8 cellular contexts compared by ENCODE assay signal in genomic region chr12:51951843-51952722, GRCh38. TPM values are rescaled to one million over a fixed set of nuclear protein-coding genes. Genes with fewer than 3 reads are reported as not detected.
DNase-seq lines count a peak whose midpoint lies in the region; ATAC-seq and TF ChIP-seq lines count a peak whose summit lies in the region.

No MANE protein-coding gene starts in this region.

- H3K4me3 ChIP-seq in Panc1 (ENCODE audit: low read depth in 2 of 2, low read length in 2 of 2): peak overlapping the region; percentile 83 to 89
- H3K4me3 ChIP-seq in lung: peak overlapping the region; percentile 94
- peak overlapping the region; percentile 72 to 99 (median 76) for H3K4me3 ChIP-seq in thyroid gland (replicated peaks in 1 of 3)

- H3K4me1 ChIP-seq in Panc1 (ENCODE audit: control insufficient read depth, insufficient read depth, low read length): peaks cover 35% of the 10 kb centered on the region
- H3K4me1 ChIP-seq in lung (ENCODE audit: control insufficient read depth in 2 of 2, insufficient read depth in 2 of 2, low read length in 2 of 2): peaks cover 0 to 22% of the 10 kb centered on the region in 2 donors
- peaks cover 26 to 35% of the 10 kb centered on the region in 2 donors for H3K4me1 ChIP-seq in thyroid gland

- H3K27ac ChIP-seq in Panc1 (ENCODE audit: low read length) (peak overlapping the region; percentile 88), cingulate gyrus (ENCODE audit: low read depth, low read length) (peak overlapping the region; percentile 57), lung (ENCODE audit: low read depth in 1 of 2, low read length in 1 of 2) (peak overlapping the region; percentile 71 to 83), thyroid gland (peak overlapping the region; percentile 73 to 91 (median 90))

- in situ Hi-C loops in Panc1 (cut with HindIII; ENCODE audit: low pct_unique_long_range_greater_than_20kb, low sequenced_read_pairs): no loop called here

- no peak for TF ChIP-seq CTCF in Panc1 (IDR thresholded peaks at IDR 0.05)
- no peak for TF ChIP-seq CTCF in lung (IDR thresholded peaks at IDR 0.05; ENCODE audit: control extremely low read depth, extremely low read depth)
- TF ChIP-seq CTCF in thyroid gland (IDR thresholded peaks at IDR 0.05): no peak

- peaks cover 5% of the 10 kb centered on the region; the same call in 1 of the 2 replicates for H3K36me3 ChIP-seq in Panc1 (ENCODE audit: control insufficient read depth, insufficient read depth, low read length)
- H3K36me3 ChIP-seq in lung (ENCODE audit: control insufficient read depth in 2 of 2, insufficient read depth in 2 of 2, low read length in 2 of 2): no peaks in the 10 kb centered on the region
- no peaks in the 10 kb centered on the region for H3K36me3 ChIP-seq in thyroid gland

- ATAC-seq in Panc1 (peak; percentile 7; the same call in 1 of the 2 replicates), lung (ENCODE audit: insufficient read depth, low FRiP score) (no peak)

- no TSS peak for BruUV-seq in Panc1 (replicated peaks; lab: Mats Ljungman, UMichigan)

- POLR2A ChIA-PET in Panc1 (lab: Charles Lee): no interaction called here

- intact Hi-C loops in Panc1 (cut with micrococcal nuclease; ENCODE audit: unreplicated experiment): no loop called here
- intact Hi-C loops in thyroid gland (cut with DNase I): no loop called here

- CTCF ChIA-PET in Panc1 (lab: Charles Lee): no interaction called here

- peak; percentile 62 for DNase-seq in activated CD8-positive, alpha-beta memory T cell treated with anti-CD3 and anti-CD28 coated beads for 24 hours
- DNase-seq in activated CD8-positive, alpha-beta memory T cell treated with anti-CD3 and anti-CD28 coated beads, Interleukin-2, amount 50 U/mL, for 4 hours: no peak
- DNase-seq in Panc1 (ENCODE audit: low read depth, low spot score) (no peak), lung (ENCODE audit: low spot score) (no peak), thyroid gland (peak; percentile 18 to 30), HPDE6-E6E7 (ENCODE audit: extremely low spot score) (no peak), cortex of kidney (lab: John Stamatoyannopoulos, UW) (no peak)

- no peaks in the 10 kb centered on the region for H3K9me3 ChIP-seq in Panc1 (ENCODE audit: control insufficient read depth, insufficient read depth, low read depth, low read length)
- H3K9me3 ChIP-seq in lung (ENCODE audit: control insufficient read depth in 2 of 2, insufficient read depth in 1 of 2, low read length in 1 of 2): no peaks in the 10 kb centered on the region
- H3K9me3 ChIP-seq in thyroid gland: no peaks in the 10 kb centered on the region

- WGBS in lung, 2 donors: 2 to 3% methylated on average over 41 to 50 of the region's 50 CpGs
- whole genome bisulfite sequencing in thyroid gland, 2 donors: 1 to 7% methylated on average over 14 to 15 of the region's 50 CpGs

- TF ChIP-seq POLR2A in thyroid gland (IDR thresholded peaks at IDR 0.05): no peak

- H3K27me3 ChIP-seq in Panc1 (ENCODE audit: control insufficient read depth, insufficient read depth, low read length): peaks cover 12% of the 10 kb centered on the region
- H3K27me3 ChIP-seq in lung (ENCODE audit: control insufficient read depth, insufficient read depth): no peaks in the 10 kb centered on the region
- no peaks in the 10 kb centered on the region for H3K27me3 ChIP-seq in thyroid gland

RNA-seq across cellular contexts. Expression of gene ACVR1B, which starts 0.6 kb away (rescaled TPM):
- 23.0 TPM for total RNA-seq in Panc1 (2021; ENCODE audit: unreplicated experiment)
- 20.1 TPM for polyA plus RNA-seq in Panc1 (2012; ENCODE audit: insufficient read length)
- total RNA-seq in lung: 10 to 100 TPM; 14.0 to 41.7 TPM
- 10 to 100 TPM; 14.3 to 27.7 TPM for polyA plus RNA-seq in lung
- total RNA-seq in thyroid gland: 10 to 100 TPM; 13.7 to 19.9 (median 19.2) TPM

RNA-seq across cellular contexts. Expression of gene ACVRL1, which starts 44.8 kb away (rescaled TPM):
- total RNA-seq in Panc1 (2021; ENCODE audit: unreplicated experiment) (0.36 TPM), lung (100 to 1,000 TPM; 101 to 186 TPM), thyroid gland (100 to 1,000 TPM in 2 of 4 donors, 10 to 100 TPM in 2; 61.9 to 133 (median 84.2) TPM)
- polyA plus RNA-seq in Panc1 (2012; ENCODE audit: insufficient read length): not detected
- 100 to 1,000 TPM in 1 of 2 donors, 10 to 100 TPM in 1; 76.1 to 130 TPM for polyA plus RNA-seq in lung

RNA-seq across cellular contexts. Expression of gene TAMALIN, which starts 54.7 kb away (rescaled TPM):
- 0.82 TPM for total RNA-seq in Panc1 (2021; ENCODE audit: unreplicated experiment)
- 0.59 TPM for polyA plus RNA-seq in Panc1 (2012; ENCODE audit: insufficient read length)
- total RNA-seq in lung: 10 to 100 TPM; 31.4 to 84.0 TPM
- polyA plus RNA-seq in lung: 10 to 100 TPM; 52.9 to 68.0 TPM
- total RNA-seq in thyroid gland: 10 to 100 TPM in 3 of 4 donors, 1 to 10 TPM in 1; 9.8 to 20.8 (median 14.5) TPM

Comparison
In these comparisons a context has a peak if more than half of its experiments do, and no peak if none do; other contexts are left out.
1. DNase-seq: peak in activated CD8-positive, alpha-beta memory T cell treated with anti-CD3 and anti-CD28 coated beads for 24 hours (single experiment) and thyroid gland (2 of 2); none in activated CD8-positive, alpha-beta memory T cell treated with anti-CD3 and anti-CD28 coated beads, Interleukin-2, amount 50 U/mL, for 4 hours (single experiment), Panc1 (single experiment), lung (single experiment), HPDE6-E6E7 (single experiment) and cortex of kidney (single experiment).
2. RNA of gene ACVRL1, which starts 44.8 kb away (total RNA-seq): 101 to 186 TPM in lung and 61.9 to 133 TPM in thyroid gland; 0.36 TPM in Panc1 (single experiment); every median in the first group is over 10 times any median in the second.
3. Peak in every context shown above with its lines, with median percentiles within 50 percentile points of each other: H3K27ac ChIP-seq and H3K4me3 ChIP-seq.